ENCODE assay signal across 12 cellular contexts in the genomic region with DNA sequence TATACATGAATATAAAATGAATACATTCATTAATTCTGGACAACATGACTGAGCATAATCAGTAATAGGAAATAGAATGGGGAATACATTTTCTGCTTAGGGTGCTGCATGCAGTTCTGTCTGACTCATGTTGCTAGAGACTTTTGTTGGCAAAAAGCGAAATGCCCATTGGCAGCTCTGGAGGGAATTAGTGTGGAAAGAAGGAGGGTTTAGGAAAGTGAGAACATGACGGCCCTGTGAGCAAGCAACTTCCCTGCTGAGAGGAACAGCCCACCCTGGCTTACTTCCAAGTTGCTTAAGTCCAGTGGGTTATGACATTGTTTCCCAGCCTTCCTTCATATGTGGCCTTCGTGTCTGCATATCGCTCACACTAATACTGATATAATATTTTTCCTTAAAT. TPM values are rescaled to one million over a fixed set of nuclear protein-coding genes. Genes with fewer than 3 reads are reported as not detected.
A peak's percentile ranks its signal among the peaks of the same experiment; 100 is the strongest.
DNase-seq lines count a peak whose midpoint lies in the region; ATAC-seq and TF ChIP-seq lines count a peak whose summit lies in the region.
"Had no signal": no experiment of that assay in that cellular context is flagged by ENCODE, and none has a peak within 500 bp of the region (broad histone marks: within the 10 kb centered on the region; RNA-seq: fewer than 3 reads in every experiment).

No MANE protein-coding gene starts in this region.

- no peaks in the 10 kb centered on the region for H3K27me3 ChIP-seq in SJSA1 (replicated peaks)
- no peaks in the 10 kb centered on the region for H3K27me3 ChIP-seq in foreskin keratinocyte
- H3K27me3 ChIP-seq in smooth muscle cell (ENCODE audit: low read depth), result no peaks in the 10 kb centered on the region
- H3K27me3 ChIP-seq: BE2C, uterus had no signal

- H3K4me1 ChIP-seq in SJSA1 (replicated peaks) (peaks cover 9% of the 10 kb centered on the region), foreskin keratinocyte (peaks cover 3% of the 10 kb centered on the region), smooth muscle cell (ENCODE audit: low read depth) (no peaks in the 10 kb centered on the region)
- H3K4me1 ChIP-seq: BE2C, uterus had no signal

- H3K4me3 ChIP-seq in SJSA1, result no peak overlapping the region
- no peak overlapping the region for H3K4me3 ChIP-seq in smooth muscle cell
- H3K4me3 ChIP-seq: uterus had no signal

- H2AFZ ChIP-seq in smooth muscle cell (ENCODE audit: low read depth), result no peak overlapping the region

- H3K9me3 ChIP-seq in SJSA1 (replicated peaks) (no peaks in the 10 kb centered on the region), smooth muscle cell (replicated peaks; ENCODE audit: low read depth) (no peaks in the 10 kb centered on the region)
- H3K9me3 ChIP-seq: BE2C, uterus had no signal

- H3K36me3 ChIP-seq in SJSA1 (peaks cover 23% of the 10 kb centered on the region), smooth muscle cell (ENCODE audit: low read depth) (no peaks in the 10 kb centered on the region)

- ATAC-seq in foreskin keratinocyte (peak; percentile 63), GM19328 (IDR thresholded peaks at IDR 0.05; ENCODE audit: unreplicated experiment) (no peak)

- no peak overlapping the region for H3K9ac ChIP-seq in smooth muscle cell (ENCODE audit: low read depth)

- H3K4me2 ChIP-seq in smooth muscle cell, result no peak overlapping the region

- DNase-seq in NCI-H345 (lab: John Stamatoyannopoulos, UW) (peak; percentile 56), NCI-H345 treated with DMSO at 0.1 percent for 48 hours (lab: John Stamatoyannopoulos, UW; ENCODE audit: unreplicated experiment) (no peak), SJSA1 (ENCODE audit: low read depth in 1 of 2, low spot score in 2 of 2) (peak; percentile 29 to 59), foreskin keratinocyte (peak; percentile 40 to 78), smooth muscle cell (lab: John Stamatoyannopoulos, UW; ENCODE audit: unreplicated experiment) (peak; percentile 2), T-helper 2 cell (no peak), NOMO-1 (lab: John Stamatoyannopoulos, UW; ENCODE audit: unreplicated experiment in 2 of 2) (no peak)
- DNase-seq: activated naive CD8-positive, alpha-beta T cell treated with anti-CD3 and anti-CD28 coated beads for 36 hours; BE2C; T-helper 9 cell had no signal

- 48% methylated on average over 4 of the region's 4 CpGs for WGBS in smooth muscle cell (ENCODE audit: low lambda C conversion rate)

- no peaks in the 10 kb centered on the region for H4K20me1 ChIP-seq in smooth muscle cell (ENCODE audit: low read depth)

- TF ChIP-seq CTCF in foreskin keratinocyte (conservative IDR thresholded peaks at IDR 0.05), result no peak
- TF ChIP-seq CTCF in smooth muscle cell (IDR thresholded peaks at IDR 0.05; ENCODE audit: borderline replicate concordance, insufficient read depth, poor library complexity, severe bottlenecking), result no peak

- H3K27ac ChIP-seq in SJSA1 (no peak overlapping the region), foreskin keratinocyte (no peak overlapping the region), smooth muscle cell (ENCODE audit: low read depth) (no peak overlapping the region)
- H3K27ac ChIP-seq: uterus had no signal

- H3K79me2 ChIP-seq in smooth muscle cell (ENCODE audit: low read depth), result no peaks in the 10 kb centered on the region

- no peaks in the 10 kb centered on the region for H3F3A ChIP-seq in smooth muscle cell (ENCODE audit: low read depth)

RNA-seq across cellular contexts. Expression of gene MAD2L1, which starts 13.8 kb away (rescaled TPM):
- 95.6 and 100 TPM in 2 replicates for total RNA-seq in SJSA1 (2014; rRNA removed; shearing (Covaris generic))
- total RNA-seq in foreskin keratinocyte (56.0 and 75.7 TPM in 2 replicates), smooth muscle cell (11.2 and 19.1 TPM in 2 replicates)
- polyA plus RNA-seq in foreskin keratinocyte (51.6 and 74.6 TPM in 2 replicates), smooth muscle cell (18.3 and 19.3 TPM in 2 replicates)

Comparison
In these comparisons a context has a peak if more than half of its experiments do, and no peak if none do; other contexts are left out.
1. DNase-seq: peak in NCI-H345 (single experiment), SJSA1 (2 of 2), foreskin keratinocyte (2 of 2) and smooth muscle cell (single experiment); none in NCI-H345 treated with DMSO at 0.1 percent for 48 hours (single experiment), T-helper 2 cell (0 of 5) and NOMO-1 (0 of 2).